Comparison of ENCODE assay signal across 23 cellular contexts in the genomic region with DNA sequence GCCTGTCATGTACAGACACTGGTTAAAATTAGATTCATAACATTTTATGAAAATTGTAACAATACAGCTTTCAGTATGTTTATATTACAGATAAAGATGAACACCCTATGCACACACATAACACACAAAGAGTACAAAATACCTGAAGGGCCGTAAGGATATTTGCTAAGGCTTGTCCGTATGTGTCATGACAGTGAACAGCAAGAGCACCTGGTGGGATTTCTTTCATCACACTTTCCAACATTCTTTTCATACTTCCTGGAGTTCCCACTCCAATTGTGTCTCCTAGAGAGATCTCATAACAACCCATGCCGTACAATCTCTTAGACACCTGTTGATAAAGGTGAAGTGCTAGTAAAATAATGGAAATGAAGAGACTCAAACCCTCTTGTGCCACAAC.
"Had no signal": no experiment of that assay in that cellular context is flagged by ENCODE, and none has a peak within 500 bp of the region (broad histone marks: within the 10 kb centered on the region; RNA-seq: fewer than 3 reads in every experiment).

No MANE protein-coding gene starts in this region.

- ATAC-seq: gastrocnemius medialis; left lobe of liver; mucosa of descending colon; natural killer cell treated with Interleukin-12 subunit alpha and Interleukin-12 subunit beta and Interleukin-15 and Interleukin-18, amount 100 ng/mL, for 72 hours; pancreas; right lobe of liver; stimulated activated naive B cell treated with anti-CD40 and anti-IgM and Interleukin-4, amounts not matched to agents 10 μg/mL and 1 μg/mL and 100 μg/mL, for 72 hours had no signal

- DNase-seq: effector CD8-positive, alpha-beta T cell; endodermal cell; erythroblast; gastrocnemius medialis; head of caudate nucleus; kidney; mesenchymal stem cell; mucosa of descending colon; naive B cell; pancreas; right lobe of liver; small intestine; stimulated activated CD4-positive, alpha-beta T cell treated with anti-CD3 and anti-CD28 coated beads, Interleukin-15, amount 100 ng/mL, for 24 hours; stimulated activated CD4-positive, alpha-beta T cell treated with anti-CD3 and anti-CD28 coated beads, Interleukin-2, amount 100 ng/mL, for 48 hours; stimulated activated naive B cell treated with anti-CD40 and anti-IgM and Interleukin-4, amounts not matched to agents 10 μg/mL and 1 μg/mL and 100 μg/mL, for 72 hours; upper lobe of left lung had no signal

- H3K4me3 ChIP-seq: gastrocnemius medialis, lung, mucosa of descending colon, pancreas, right lobe of liver, thoracic aorta, tibial nerve, upper lobe of left lung had no signal

- FAIRE-seq: colon, kidney, small intestine, urothelium cell line had no signal
